Comparison of ENCODE assay signal across 12 cellular contexts in genomic region chr7:143536455-143536854, GRCh38. TPM values are rescaled to one million over a fixed set of nuclear protein-coding genes. Genes with fewer than 3 reads are reported as not detected.
"Had no signal": no experiment of that assay in that cellular context is flagged by ENCODE, and none has a peak within 500 bp of the region (broad histone marks: within the 10 kb centered on the region; RNA-seq: fewer than 3 reads in every experiment).

No MANE protein-coding gene starts in this region.

RNA-seq across cellular contexts. Expression of gene CTAGE15, which starts 35.1 kb away (rescaled TPM):
- total RNA-seq: thoracic aorta, vagina had no signal

RNA-seq across cellular contexts. Expression of gene TAS2R41, which starts 58.8 kb away (rescaled TPM):
- total RNA-seq: subcutaneous adipose tissue, suprapubic skin, temporal lobe, thyroid gland, tibial nerve, transverse colon, upper lobe of right lung, ureter, urinary bladder, vagina had no signal
- polyA plus RNA-seq: stomach, urinary bladder had no signal
